In genomic region chrX:136909706-136910564, GRCh38 we compare ENCODE assay signal across 1 cellular context.
TF ChIP-seq lines count a peak whose summit lies in the region.

No MANE protein-coding gene starts in this region.

TF ChIP-seq in K562, 482 proteins besides CTCF, POLR2A, EP300 and RAD21 (continued from another document and continues in another):
- no peak for TF ChIP-seq ARID3B (CRISPR knock-in tag; IDR thresholded peaks at IDR 0.05; ENCODE audit: borderline replicate concordance)
- TF ChIP-seq GABPA (tag; conservative IDR thresholded peaks at IDR 0.05; ENCODE audit: low read depth) = peak; percentile 45; the same call in 1 of the 2 replicates
- TF ChIP-seq C11orf30 (IDR thresholded peaks at IDR 0.05; ENCODE audit: low read depth) = no peak
- no peak for TF ChIP-seq ETS2 (tag; IDR thresholded peaks at IDR 0.05; ENCODE audit: borderline replicate concordance, poor library complexity, severe bottlenecking)
- TF ChIP-seq ZNF444 (CRISPR knock-in tag; IDR thresholded peaks at IDR 0.05) = no peak
- TF ChIP-seq FOS (IDR thresholded peaks at IDR 0.05; ENCODE audit: extremely low read depth, insufficient read length) = no peak
- TF ChIP-seq ILF3 (IDR thresholded peaks at IDR 0.05; ENCODE audit: borderline replicate concordance) = no peak
- no peak for TF ChIP-seq SLC30A9 (CRISPR knock-in tag; IDR thresholded peaks at IDR 0.05)
- TF ChIP-seq NEUROD1 (IDR thresholded peaks at IDR 0.05; ENCODE audit: borderline replicate concordance, low read depth, low read length, partially characterized antibody) = no peak
- TF ChIP-seq XRCC5 (IDR thresholded peaks at IDR 0.05; ENCODE audit: low read depth, low read length) = no peak
- TF ChIP-seq RBBP5 (IDR thresholded peaks at IDR 0.05; ENCODE audit: borderline replicate concordance, insufficient read depth, low read length, poor library complexity, severe bottlenecking) = no peak
- no peak for TF ChIP-seq ZNF592 (IDR thresholded peaks at IDR 0.05)
- no peak for TF ChIP-seq ZNF175 (CRISPR knock-in tag; IDR thresholded peaks at IDR 0.05; ENCODE audit: low read depth)
- TF ChIP-seq DLX4 (CRISPR knock-in tag; IDR thresholded peaks at IDR 0.05) = no peak
- no peak for TF ChIP-seq XRCC4 (IDR thresholded peaks at IDR 0.05; ENCODE audit: extremely low read depth, insufficient read depth, insufficient read length)
- TF ChIP-seq MYC (IDR thresholded peaks at IDR 0.05; ENCODE audit: low read depth, low read length) = no peak; the same call in 1 of the 2 replicates
- no peak; the same call in 1 of the 2 replicates for TF ChIP-seq MYC (CRISPR knock-in tag; IDR thresholded peaks at IDR 0.05; ENCODE audit: borderline replicate concordance, low read depth)
- no peak for TF ChIP-seq ZNF24 (IDR thresholded peaks at IDR 0.05)
- TF ChIP-seq EHMT2 (IDR thresholded peaks at IDR 0.05) = 0 out of 2 replicates have a peak, but pooled peaks have one; percentile 65
- TF ChIP-seq ZBED1 (IDR thresholded peaks at IDR 0.05) = no peak
- TF ChIP-seq ZNF717 (CRISPR knock-in tag; IDR thresholded peaks at IDR 0.05) = no peak
- no peak for TF ChIP-seq ZNF695 (CRISPR knock-in tag; IDR thresholded peaks at IDR 0.05)
- TF ChIP-seq OTX1 (CRISPR knock-in tag; IDR thresholded peaks at IDR 0.05) = peak; percentile 69
- no peak for TF ChIP-seq FOSL1 (tag; conservative IDR thresholded peaks at IDR 0.05)
- no peak for TF ChIP-seq HCFC1 (IDR thresholded peaks at IDR 0.05; ENCODE audit: low read depth, low read length)
- no peak for TF ChIP-seq SAFB2 (IDR thresholded peaks at IDR 0.05; ENCODE audit: borderline replicate concordance, low read depth, low read length, severe bottlenecking)
- TF ChIP-seq ZNF76 (CRISPR knock-in tag; IDR thresholded peaks at IDR 0.05; ENCODE audit: borderline replicate concordance) = no peak
- no peak for TF ChIP-seq MYNN (IDR thresholded peaks at IDR 0.05)
- no peak for TF ChIP-seq MYNN (CRISPR knock-in tag; IDR thresholded peaks at IDR 0.05)
- TF ChIP-seq U2AF2 (optimal IDR thresholded peaks at IDR 0.05; ENCODE audit: low read depth, low read length) = no peak
- TF ChIP-seq HINFP (tag; conservative IDR thresholded peaks at IDR 0.05; ENCODE audit: low read depth) = no peak
- TF ChIP-seq MAZ (CRISPR knock-in tag; conservative IDR thresholded peaks at IDR 0.05 in 1 of 2, IDR thresholded peaks at IDR 0.05 in 1 of 2) = peak; percentile 27 to 80; a peak in 2 of 4 replicates
- TF ChIP-seq NCOA4 (IDR thresholded peaks at IDR 0.05; ENCODE audit: partially characterized antibody) = no peak
- TF ChIP-seq MECOM (CRISPR knock-in tag; IDR thresholded peaks at IDR 0.05) = no peak
- TF ChIP-seq NR2C1 (IDR thresholded peaks at IDR 0.05) = no peak
- no peak for TF ChIP-seq NR2C1 (tag; IDR thresholded peaks at IDR 0.05)
- no peak for TF ChIP-seq ZNF586 (CRISPR knock-in tag; conservative IDR thresholded peaks at IDR 0.05)
- TF ChIP-seq GTF3C2 (IDR thresholded peaks at IDR 0.05; ENCODE audit: borderline replicate concordance, extremely low read depth, insufficient read length) = no peak
- no peak for TF ChIP-seq GABPB2 (CRISPR knock-in tag; conservative IDR thresholded peaks at IDR 0.05)
- no peak for TF ChIP-seq ZNF184 (CRISPR knock-in tag; IDR thresholded peaks at IDR 0.05)
- no peak for TF ChIP-seq POLR3G (IDR thresholded peaks at IDR 0.05; ENCODE audit: extremely low read depth, insufficient read length, insufficient replicate concordance)
- no peak for TF ChIP-seq TSHZ1 (CRISPR knock-in tag; IDR thresholded peaks at IDR 0.05)
- TF ChIP-seq TSC22D4 (tag; IDR thresholded peaks at IDR 0.05) = no peak
- TF ChIP-seq ASH1L (IDR thresholded peaks at IDR 0.05; ENCODE audit: borderline replicate concordance, low read depth, partially characterized antibody) = peak; percentile 45
- no peak for TF ChIP-seq IRF2 (CRISPR knock-in tag; IDR thresholded peaks at IDR 0.05)
- no peak for TF ChIP-seq SNRNP70 (optimal IDR thresholded peaks at IDR 0.05; ENCODE audit: low read depth, low read length)
- peak; percentile 100 for TF ChIP-seq HDGF (IDR thresholded peaks at IDR 0.05)
- TF ChIP-seq ZNF277 (CRISPR knock-in tag; IDR thresholded peaks at IDR 0.05; ENCODE audit: borderline replicate concordance) = no peak
- TF ChIP-seq ZNF639 (CRISPR knock-in tag; conservative IDR thresholded peaks at IDR 0.05 in 1 of 2, IDR thresholded peaks at IDR 0.05 in 1 of 2) = no peak
- TF ChIP-seq ZBTB34 (CRISPR knock-in tag; IDR thresholded peaks at IDR 0.05) = no peak
- TF ChIP-seq POLR2AphosphoS2 (IDR thresholded peaks at IDR 0.05; ENCODE audit: low read length) = no peak
- no peak for TF ChIP-seq ESRRA (IDR thresholded peaks at IDR 0.05; ENCODE audit: borderline replicate concordance, low read depth)
- no peak for TF ChIP-seq PYGO2 (tag; IDR thresholded peaks at IDR 0.05)
